ENCODE assay signal across 11 cellular contexts in the genomic region with DNA sequence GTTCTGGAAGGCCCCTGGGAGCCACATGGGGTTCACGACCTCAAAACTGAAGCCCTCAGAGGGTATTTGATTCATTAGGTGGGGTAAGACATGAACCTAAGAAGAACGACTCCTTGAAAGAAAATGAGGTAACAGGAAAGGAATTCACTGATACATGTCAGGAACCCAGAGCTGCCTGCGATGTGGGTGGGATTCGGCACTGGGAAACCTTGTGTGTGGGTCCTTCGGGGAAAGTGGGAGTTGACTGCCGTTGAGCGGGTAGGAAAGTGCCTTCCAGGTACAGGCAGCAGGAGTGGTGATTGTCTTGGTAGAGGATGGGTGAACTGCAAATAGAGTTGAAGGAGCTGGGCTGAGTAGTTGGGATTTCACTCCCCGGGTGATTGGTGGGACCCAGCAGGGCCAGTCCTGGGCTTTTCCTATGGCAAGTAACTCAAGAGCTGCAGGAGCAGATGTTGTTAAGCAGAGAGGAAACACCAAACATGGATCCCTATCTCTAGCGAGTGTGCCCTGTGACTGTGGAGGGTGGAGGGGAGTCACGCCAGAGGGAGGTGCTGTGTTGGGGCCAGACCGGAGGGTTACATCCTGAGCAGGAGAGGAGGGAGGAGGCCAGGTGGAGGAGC. TPM values are rescaled to one million over a fixed set of nuclear protein-coding genes. Genes with fewer than 3 reads are reported as not detected.
DNase-seq lines count a peak whose midpoint lies in the region; ATAC-seq and TF ChIP-seq lines count a peak whose summit lies in the region.
"Had no signal": no experiment of that assay in that cellular context is flagged by ENCODE, and none has a peak within 500 bp of the region (broad histone marks: within the 10 kb centered on the region; RNA-seq: fewer than 3 reads in every experiment).

No MANE protein-coding gene starts in this region.

- H3K4me3 ChIP-seq in thoracic aorta: no peak overlapping the region
- H3K4me3 ChIP-seq in colonic mucosa: no peak overlapping the region
- no peak overlapping the region for H3K4me3 ChIP-seq in aorta (ENCODE audit: low read length in 2 of 2)

- no peak overlapping the region for H3K4me3 Mint-ChIP-seq in activated CD8-positive, alpha-beta T cell treated with anti-CD3 and anti-CD28 coated beads for 36 hours
- no peak overlapping the region for H3K4me3 Mint-ChIP-seq in activated CD8-positive, alpha-beta T cell treated with anti-CD3 and anti-CD28 coated beads, Interleukin-2, amount 10 ng/mL, durations not matched to agents 7 days and 5 days

- H3K36me3 Mint-ChIP-seq in activated CD8-positive, alpha-beta T cell treated with anti-CD3 and anti-CD28 coated beads for 36 hours (ENCODE audit: low read depth): peaks cover 24% of the 10 kb centered on the region
- H3K36me3 Mint-ChIP-seq in activated CD8-positive, alpha-beta T cell treated with anti-CD3 and anti-CD28 coated beads, Interleukin-2, amount 10 ng/mL, durations not matched to agents 7 days and 5 days (ENCODE audit: low read depth): peaks cover 9% of the 10 kb centered on the region

- peaks cover 9% of the 10 kb centered on the region for H3K9me3 Mint-ChIP-seq in activated CD8-positive, alpha-beta T cell treated with anti-CD3 and anti-CD28 coated beads for 36 hours
- peaks cover 3% of the 10 kb centered on the region for H3K9me3 Mint-ChIP-seq in activated CD8-positive, alpha-beta T cell treated with anti-CD3 and anti-CD28 coated beads, Interleukin-2, amount 10 ng/mL, durations not matched to agents 7 days and 5 days (ENCODE audit: insufficient read depth)

- ATAC-seq in activated CD8-positive, alpha-beta T cell treated with anti-CD3 and anti-CD28 coated beads for 36 hours: no peak
- no peak for ATAC-seq in activated CD8-positive, alpha-beta T cell treated with anti-CD3 and anti-CD28 coated beads, Interleukin-2, amount 10 ng/mL, durations not matched to agents 7 days and 5 days
- ATAC-seq in thoracic aorta (ENCODE audit: insufficient number of reproducible peaks, low FRiP score, low read depth) (no peak), HG03354 (IDR thresholded peaks at IDR 0.05; ENCODE audit: poor library complexity, severe bottlenecking, unreplicated experiment) (no peak), aorta (ENCODE audit: low FRiP score) (no peak)

- DNase-seq in activated CD8-positive, alpha-beta T cell treated with anti-CD3 and anti-CD28 coated beads for 36 hours: no peak
- no peak for DNase-seq in activated CD8-positive, alpha-beta T cell treated with anti-CD3 and anti-CD28 coated beads, Interleukin-2, amount 10 ng/mL, durations not matched to agents 7 days and 5 days
- DNase-seq in activated CD8-positive, alpha-beta memory T cell treated with anti-CD3 and anti-CD28 coated beads, Interleukin-2, amount 50 U/mL, for 48 hours: peak; percentile 47
- DNase-seq in iris pigment epithelial cell (ENCODE audit: low read depth): peak; percentile 67
- DNase-seq in thoracic aorta (ENCODE audit: low spot score): no peak
- no peak for DNase-seq in colonic mucosa
- no peak for DNase-seq in aorta
- DNase-seq: activated CD4-positive, CD25-positive, alpha-beta regulatory T cell treated with anti-CD3 and anti-CD28 coated beads, Interleukin-2, amount 50 U/mL, for 72 hours; NCI-H510A; posterior cingulate gyrus had no signal

- H3K27me3 ChIP-seq in thoracic aorta (replicated peaks; ENCODE audit: insufficient read depth): no peaks in the 10 kb centered on the region
- H3K27me3 ChIP-seq in colonic mucosa: no peaks in the 10 kb centered on the region
- no peaks in the 10 kb centered on the region for H3K27me3 ChIP-seq in aorta (ENCODE audit: control insufficient read depth in 1 of 2, insufficient read depth in 2 of 2, low read length in 1 of 2)

- H3K36me3 ChIP-seq in thoracic aorta (no peaks in the 10 kb centered on the region), colonic mucosa (no peaks in the 10 kb centered on the region), aorta (ENCODE audit: control insufficient read depth in 1 of 2, insufficient read depth in 2 of 2, low read length in 1 of 2) (no peaks in the 10 kb centered on the region)

- peak overlapping the region; percentile 44 for H3K27ac Mint-ChIP-seq in activated CD8-positive, alpha-beta T cell treated with anti-CD3 and anti-CD28 coated beads for 36 hours
- no peak overlapping the region for H3K27ac Mint-ChIP-seq in activated CD8-positive, alpha-beta T cell treated with anti-CD3 and anti-CD28 coated beads, Interleukin-2, amount 10 ng/mL, durations not matched to agents 7 days and 5 days

- WGBS in aorta, 2 donors: 66 to 71% methylated on average over 11 of the region's 11 CpGs

- intact Hi-C loops in activated CD8-positive, alpha-beta T cell treated with anti-CD3 and anti-CD28 coated beads for 36 hours (cut with micrococcal nuclease): no loop called here
- intact Hi-C loops in colonic mucosa (cut with DNase I) (no loop called here), aorta (cut with DNase I) (no loop called here)

- H3K9ac ChIP-seq in colonic mucosa (ENCODE audit: low read depth in 2 of 2, low read length in 2 of 2): no peak overlapping the region

- peaks cover 47% of the 10 kb centered on the region for H3K4me1 Mint-ChIP-seq in activated CD8-positive, alpha-beta T cell treated with anti-CD3 and anti-CD28 coated beads for 36 hours (ENCODE audit: low read depth)
- H3K4me1 Mint-ChIP-seq in activated CD8-positive, alpha-beta T cell treated with anti-CD3 and anti-CD28 coated beads, Interleukin-2, amount 10 ng/mL, durations not matched to agents 7 days and 5 days (ENCODE audit: low read depth): peaks cover 26% of the 10 kb centered on the region

- H3K27me3 Mint-ChIP-seq in activated CD8-positive, alpha-beta T cell treated with anti-CD3 and anti-CD28 coated beads for 36 hours: peaks cover 7% of the 10 kb centered on the region
- H3K27me3 Mint-ChIP-seq in activated CD8-positive, alpha-beta T cell treated with anti-CD3 and anti-CD28 coated beads, Interleukin-2, amount 10 ng/mL, durations not matched to agents 7 days and 5 days (ENCODE audit: low read depth): no peaks in the 10 kb centered on the region

- H3K4me1 ChIP-seq in thoracic aorta (ENCODE audit: control insufficient read depth in 1 of 2, low read depth in 2 of 2) (peaks cover 4 to 43% of the 10 kb centered on the region in 2 donors), colonic mucosa (no peaks in the 10 kb centered on the region), aorta (ENCODE audit: control insufficient read depth in 1 of 2, insufficient read depth in 2 of 2, low read length in 2 of 2) (no peaks in the 10 kb centered on the region)

- CTCF ChIA-PET in activated CD8-positive, alpha-beta T cell treated with anti-CD3 and anti-CD28 coated beads for 36 hours (lab: Charles Lee): no interaction called here
- CTCF ChIA-PET in activated CD8-positive, alpha-beta T cell treated with anti-CD3 and anti-CD28 coated beads, Interleukin-2, amount 10 ng/mL, durations not matched to agents 7 days and 5 days (lab: Charles Lee): interaction anchor here (4.0 kb wide), 1 partner anchor 33 kb away, joined by 13 read pairs; no protein-coding TSS in a partner anchor

- H3K9me3 ChIP-seq in thoracic aorta (no peaks in the 10 kb centered on the region), colonic mucosa (no peaks in the 10 kb centered on the region), aorta (ENCODE audit: control insufficient read depth, low read length) (no peaks in the 10 kb centered on the region)

- POLR2A ChIA-PET in activated CD8-positive, alpha-beta T cell treated with anti-CD3 and anti-CD28 coated beads for 36 hours (lab: Charles Lee): no interaction called here
- POLR2A ChIA-PET in activated CD8-positive, alpha-beta T cell treated with anti-CD3 and anti-CD28 coated beads, Interleukin-2, amount 10 ng/mL, durations not matched to agents 7 days and 5 days (lab: Charles Lee): no interaction called here

- H3K27ac ChIP-seq in thoracic aorta: peak overlapping the region; percentile 33 to 64
- no peak overlapping the region for H3K27ac ChIP-seq in colonic mucosa
- H3K27ac ChIP-seq in aorta (ENCODE audit: low read depth in 1 of 2, low read length in 2 of 2): no peak overlapping the region

- no peak for TF ChIP-seq CTCF in activated CD8-positive, alpha-beta T cell treated with anti-CD3 and anti-CD28 coated beads for 36 hours (IDR thresholded peaks at IDR 0.05)
- TF ChIP-seq CTCF in thoracic aorta (IDR thresholded peaks at IDR 0.05): no peak
- TF ChIP-seq CTCF in colonic mucosa (IDR thresholded peaks at IDR 0.05): no peak

RNA-seq across cellular contexts. Expression of a gene that starts 30.8 kb away (rescaled TPM):
- 10 to 100 TPM; 13.6 to 13.8 TPM for total RNA-seq in activated CD8-positive, alpha-beta T cell treated with anti-CD3 and anti-CD28 coated beads for 36 hours
- 1 to 10 TPM; 4.6 to 5.5 TPM for total RNA-seq in activated CD8-positive, alpha-beta T cell treated with anti-CD3 and anti-CD28 coated beads, Interleukin-2, amount 10 ng/mL, durations not matched to agents 7 days and 5 days
- total RNA-seq in thoracic aorta: 1 to 10 TPM; 4.9 to 5.7 TPM
- total RNA-seq in colonic mucosa: under 1 TPM; 0.47 to 0.66 TPM
- total RNA-seq in aorta: 1 to 10 TPM; 3.3 to 4.9 TPM
- 1 to 10 TPM in 1 of 2 donors, under 1 TPM in 1; 0.75 to 3.2 TPM for polyA plus RNA-seq in aorta

Comparison
In these comparisons a context has a peak if more than half of its experiments do, and no peak if none do; other contexts are left out.
1. DNase-seq: peak in activated CD8-positive, alpha-beta memory T cell treated with anti-CD3 and anti-CD28 coated beads, Interleukin-2, amount 50 U/mL, for 48 hours (single experiment) and iris pigment epithelial cell (single experiment); none in activated CD8-positive, alpha-beta T cell treated with anti-CD3 and anti-CD28 coated beads for 36 hours (single experiment), activated CD8-positive, alpha-beta T cell treated with anti-CD3 and anti-CD28 coated beads, Interleukin-2, amount 10 ng/mL, durations not matched to agents 7 days and 5 days (single experiment), thoracic aorta (single experiment), colonic mucosa (single experiment) and aorta (0 of 2).
2. H3K27ac ChIP-seq: peak in thoracic aorta (2 of 2); none in colonic mucosa (single experiment) and aorta (0 of 2).